ENCODE assay signal across 21 cellular contexts in the genomic region with DNA sequence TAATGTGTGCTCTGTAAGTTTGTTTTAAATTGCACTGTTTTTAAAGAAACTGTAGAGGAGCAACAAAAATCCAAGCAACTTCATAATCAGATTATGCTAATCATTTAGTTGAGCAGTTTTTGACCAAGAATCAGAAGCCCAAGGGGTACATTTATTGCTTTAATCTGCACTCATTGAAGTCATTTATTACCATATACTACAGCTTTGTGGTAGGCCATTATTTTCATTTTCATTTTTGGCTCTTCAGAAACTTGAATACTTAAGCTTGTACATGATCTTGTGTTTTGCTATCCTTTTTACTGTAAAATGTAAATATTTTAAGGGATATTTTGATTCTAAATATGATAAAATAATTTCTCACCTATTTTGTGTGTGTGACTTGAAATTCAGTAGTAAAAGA.
"Had no signal": no experiment of that assay in that cellular context is flagged by ENCODE, and none has a peak within 500 bp of the region (broad histone marks: within the 10 kb centered on the region; RNA-seq: fewer than 3 reads in every experiment).

No MANE protein-coding gene starts in this region.

- H3K9me3 Mint-ChIP-seq: activated naive CD8-positive, alpha-beta T cell treated with anti-CD3 and anti-CD28 coated beads for 36 hours; activated T-helper 17 cell treated with anti-CD3 and anti-CD28 coated beads, Interleukin-2, amount 50 U/mL, for 72 hours; immature natural killer cell; stimulated activated naive CD8-positive, alpha-beta T cell treated with anti-CD3 and anti-CD28 coated beads, Interleukin-15, Interleukin-2, amounts not matched to agents 100 ng/mL and 50 ng/mL, for 24 hours had no signal

- H3K4me3 ChIP-seq: cardiac muscle cell, esophagus squamous epithelium, left ventricle myocardium inferior, prostate gland, suprapubic skin, transverse colon, uterus had no signal

- H3K4me3 Mint-ChIP-seq: activated CD4-positive, alpha-beta T cell treated with anti-CD3 and anti-CD28 coated beads for 36 hours; activated naive CD8-positive, alpha-beta T cell treated with anti-CD3 and anti-CD28 coated beads for 36 hours; activated T-helper 17 cell treated with anti-CD3 and anti-CD28 coated beads, Interleukin-2, amount 50 U/mL, for 72 hours; immature natural killer cell; stimulated activated naive CD8-positive, alpha-beta T cell treated with anti-CD3 and anti-CD28 coated beads, Interleukin-15, Interleukin-2, amounts not matched to agents 100 ng/mL and 50 ng/mL, for 24 hours had no signal

- H3K4me1 Mint-ChIP-seq: activated CD4-positive, alpha-beta T cell treated with anti-CD3 and anti-CD28 coated beads for 36 hours had no signal

- H3K27ac Mint-ChIP-seq: activated CD4-positive, alpha-beta T cell treated with anti-CD3 and anti-CD28 coated beads for 36 hours; activated naive CD8-positive, alpha-beta T cell treated with anti-CD3 and anti-CD28 coated beads for 36 hours; activated T-helper 17 cell treated with anti-CD3 and anti-CD28 coated beads, Interleukin-2, amount 50 U/mL, for 72 hours; stimulated activated naive CD8-positive, alpha-beta T cell treated with anti-CD3 and anti-CD28 coated beads, Interleukin-15, Interleukin-2, amounts not matched to agents 100 ng/mL and 50 ng/mL, for 24 hours had no signal

- H3K9me3 ChIP-seq: esophagus squamous epithelium, left ventricle myocardium inferior, prostate gland, suprapubic skin, transverse colon, uterus had no signal

- H3K4me1 ChIP-seq: esophagus squamous epithelium, left ventricle myocardium inferior, prostate gland, suprapubic skin, uterus had no signal

- H3K36me3 ChIP-seq: prostate gland, uterus had no signal

- DNase-seq: activated CD4-positive, alpha-beta T cell treated with anti-CD3 and anti-CD28 coated beads for 36 hours; activated CD4-positive, alpha-beta T cell treated with anti-CD3 and anti-CD28 coated beads, Interleukin-2, amount 50 U/mL, for 48 hours; activated naive CD4-positive, alpha-beta T cell; activated naive CD8-positive, alpha-beta T cell treated with anti-CD3 and anti-CD28 coated beads for 36 hours; activated T-cell treated with anti-CD3 and anti-CD28 coated beads, Interleukin-2, amount 50 U/mL, for 1 hour; amniotic stem cell; dermis blood vessel endothelial cell; effector memory CD4-positive, alpha-beta T cell; esophagus squamous epithelium; immature natural killer cell; kidney glomerular epithelial cell; left ventricle myocardium inferior; right cardiac atrium; transverse colon; uterus; WERI-Rb-1 had no signal

- ATAC-seq: activated CD4-positive, alpha-beta T cell treated with anti-CD3 and anti-CD28 coated beads for 36 hours; activated T-helper 17 cell treated with anti-CD3 and anti-CD28 coated beads, Interleukin-2, amount 50 U/mL, for 72 hours; right cardiac atrium had no signal

- H3K27me3 Mint-ChIP-seq: activated CD4-positive, alpha-beta T cell treated with anti-CD3 and anti-CD28 coated beads for 36 hours; activated naive CD8-positive, alpha-beta T cell treated with anti-CD3 and anti-CD28 coated beads for 36 hours; activated T-helper 17 cell treated with anti-CD3 and anti-CD28 coated beads, Interleukin-2, amount 50 U/mL, for 72 hours; stimulated activated naive CD8-positive, alpha-beta T cell treated with anti-CD3 and anti-CD28 coated beads, Interleukin-15, Interleukin-2, amounts not matched to agents 100 ng/mL and 50 ng/mL, for 24 hours had no signal

- H3K27me3 ChIP-seq: cardiac muscle cell, esophagus squamous epithelium, suprapubic skin, transverse colon, uterus had no signal

- H3K27ac ChIP-seq: cardiac muscle cell, esophagus squamous epithelium, left ventricle myocardium inferior, prostate gland, suprapubic skin, transverse colon, uterus, WERI-Rb-1 had no signal
